In the genomic region with DNA sequence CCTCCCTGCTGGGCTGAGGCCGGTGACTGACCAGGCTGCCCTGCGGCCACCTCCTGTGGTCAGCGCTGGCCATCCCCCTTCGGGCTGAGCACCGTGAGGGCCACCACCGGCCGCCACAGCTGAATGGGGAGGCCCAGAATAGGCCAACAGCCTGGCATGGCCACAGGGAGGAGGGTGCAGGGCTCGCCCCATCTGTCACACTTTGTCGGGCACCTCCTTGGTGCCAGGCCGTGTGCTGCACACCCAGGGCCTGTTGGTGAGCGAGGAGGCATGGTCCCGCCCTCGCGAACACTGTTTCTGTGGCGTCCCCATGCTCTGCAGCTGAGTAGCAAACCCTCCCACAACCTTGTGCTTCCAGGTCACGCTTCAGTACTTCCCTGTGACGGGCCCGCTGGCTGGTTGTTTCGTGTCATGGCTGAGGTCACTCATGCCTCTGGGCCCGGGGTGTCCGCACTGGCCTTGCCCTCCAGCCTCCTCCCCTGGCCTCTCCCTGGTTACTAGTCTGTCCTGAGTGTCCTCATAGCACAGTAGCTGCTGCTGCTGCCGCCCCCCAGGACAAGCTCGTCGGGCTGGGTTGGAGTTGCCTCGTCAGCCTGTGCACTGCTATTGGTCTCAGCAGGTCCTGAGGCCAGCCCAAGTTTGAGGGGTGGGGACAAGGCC, we compare ENCODE assay signal across 17 cellular contexts. TPM values are rescaled to one million over a fixed set of nuclear protein-coding genes. Genes with fewer than 3 reads are reported as not detected.
DNase-seq lines count a peak whose midpoint lies in the region; ATAC-seq lines count a peak whose summit lies in the region.
"Had no signal": no experiment of that assay in that cellular context is flagged by ENCODE, and none has a peak within 500 bp of the region (broad histone marks: within the 10 kb centered on the region; RNA-seq: fewer than 3 reads in every experiment).

No MANE protein-coding gene starts in this region.

- peaks cover 97% of the 10 kb centered on the region for H3K36me3 ChIP-seq in BLaER1
- H3K36me3 ChIP-seq in neuronal stem cell (replicated peaks in 1 of 2; ENCODE audit: control insufficient read depth in 2 of 2, insufficient read depth in 2 of 2, low read length in 2 of 2) = peaks cover 44 to 93% of the 10 kb centered on the region in 2 donors

- no peak overlapping the region for H4K91ac ChIP-seq in neuronal stem cell (ENCODE audit: low read depth, low read length, poor library complexity)

- no peak overlapping the region for H3K14ac ChIP-seq in neuronal stem cell (ENCODE audit: low read length)

- H3K27me3 ChIP-seq in BLaER1 (no peaks in the 10 kb centered on the region), right cardiac atrium (ENCODE audit: control insufficient read depth, insufficient read depth) (no peaks in the 10 kb centered on the region), neuronal stem cell (ENCODE audit: control insufficient read depth in 3 of 3, insufficient read depth in 3 of 3, low read depth in 1 of 3, low read length in 3 of 3) (no peaks in the 10 kb centered on the region)

- H3K4ac ChIP-seq in neuronal stem cell (ENCODE audit: low read length) = no peak overlapping the region

- H3K4me1 ChIP-seq in BLaER1 = peaks cover 36% of the 10 kb centered on the region
- H3K4me1 ChIP-seq in right cardiac atrium (ENCODE audit: control insufficient read depth, insufficient read depth, low read length) = no peaks in the 10 kb centered on the region
- H3K4me1 ChIP-seq in neuronal stem cell (ENCODE audit: control insufficient read depth in 2 of 2, insufficient read depth in 1 of 2, low read depth in 1 of 2, low read length in 2 of 2) = no peaks in the 10 kb centered on the region

- peaks cover 68% of the 10 kb centered on the region for H4K20me1 ChIP-seq in BLaER1

- H2BK12ac ChIP-seq in neuronal stem cell (ENCODE audit: low read length) = peak overlapping the region; percentile 10

- no peak for ATAC-seq in right cardiac atrium

- no peaks in the 10 kb centered on the region for H3K9me3 Mint-ChIP-seq in activated CD4-positive, alpha-beta T cell treated with anti-CD3 and anti-CD28 coated beads, Interleukin-2, amount 10 ng/mL, durations not matched to agents 24 days and 14 days
- H3K9me3 Mint-ChIP-seq: CD4-positive, alpha-beta T cell had no signal

- H3K4me3 Mint-ChIP-seq in activated CD4-positive, alpha-beta T cell treated with anti-CD3 and anti-CD28 coated beads, Interleukin-2, amount 10 ng/mL, durations not matched to agents 24 days and 14 days = no peak overlapping the region
- H3K4me3 Mint-ChIP-seq: CD4-positive, alpha-beta T cell had no signal

- intact Hi-C loops in right cardiac atrium (cut with DNase I) = no loop called here
- intact Hi-C loops in activated CD4-positive, alpha-beta T cell treated with anti-CD3 and anti-CD28 coated beads, Interleukin-2, amount 10 ng/mL, durations not matched to agents 24 days and 14 days (cut with micrococcal nuclease) = no loop called here

- H2BK15ac ChIP-seq in neuronal stem cell (ENCODE audit: low read length) = no peak overlapping the region

- H3K4me1 Mint-ChIP-seq in activated CD4-positive, alpha-beta T cell treated with anti-CD3 and anti-CD28 coated beads, Interleukin-2, amount 10 ng/mL, durations not matched to agents 24 days and 14 days = no peaks in the 10 kb centered on the region

- no peaks in the 10 kb centered on the region for H3K27me3 Mint-ChIP-seq in activated CD4-positive, alpha-beta T cell treated with anti-CD3 and anti-CD28 coated beads, Interleukin-2, amount 10 ng/mL, durations not matched to agents 24 days and 14 days
- H3K27me3 Mint-ChIP-seq: CD4-positive, alpha-beta T cell had no signal

- H3K9me3 ChIP-seq in BLaER1 (no peaks in the 10 kb centered on the region), right cardiac atrium (ENCODE audit: control insufficient read depth, low read length) (no peaks in the 10 kb centered on the region), neuronal stem cell (replicated peaks in 1 of 2; ENCODE audit: control insufficient read depth in 2 of 2, insufficient read depth in 1 of 2, low read depth in 1 of 2, low read length in 2 of 2) (no peaks in the 10 kb centered on the region)
- H3K9me3 ChIP-seq: SK-N-SH had no signal

- H3K4me3 ChIP-seq in BLaER1 (no peak overlapping the region), right cardiac atrium (ENCODE audit: low read length) (no peak overlapping the region), neuronal stem cell (ENCODE audit: low read length in 2 of 2) (peak overlapping the region in 1 of 2 donors; percentile 13)
- H3K4me3 ChIP-seq: GM23248 had no signal

- peak overlapping the region; percentile 44 for H3K27ac ChIP-seq in BLaER1
- H3K27ac ChIP-seq in right cardiac atrium (ENCODE audit: low read length) = no peak overlapping the region
- no peak overlapping the region for H3K27ac ChIP-seq in neuronal stem cell (replicated peaks; ENCODE audit: low read length)
- H3K27ac ChIP-seq: GM23248 had no signal

- H3K23ac ChIP-seq in neuronal stem cell (ENCODE audit: low read depth, low read length, poor library complexity) = peak overlapping the region; percentile 73

- H3K79me1 ChIP-seq in neuronal stem cell (ENCODE audit: low read depth, low read length) = peaks cover 36% of the 10 kb centered on the region

- H3K4me2 ChIP-seq in BLaER1 (peak overlapping the region; percentile 34), neuronal stem cell (ENCODE audit: insufficient read depth, low read length, poor library complexity, severe bottlenecking) (no peak overlapping the region)
- H3K4me2 ChIP-seq: SK-N-SH had no signal

- H2BK120ac ChIP-seq in neuronal stem cell (ENCODE audit: low read depth, low read length) = no peak overlapping the region

- H3K36me3 Mint-ChIP-seq in activated CD4-positive, alpha-beta T cell treated with anti-CD3 and anti-CD28 coated beads, Interleukin-2, amount 10 ng/mL, durations not matched to agents 24 days and 14 days (ENCODE audit: low read depth) = peaks cover 39% of the 10 kb centered on the region

- 95% methylated on average over 25 of the region's 25 CpGs for WGBS in right cardiac atrium
- WGBS in neuronal stem cell (ENCODE audit: extremely low coverage in 2 of 2, insufficient read length in 2 of 2, insufficient replicate concordance in 1 of 2), 2 donors = no CpG with 5 or more reads among the region's 25 CpGs

- DNase-seq in G401 (ENCODE audit: low spot score) (peak; percentile 14), right cardiac atrium (peak in 2 of 3 donors; percentile 37 to 51), neuronal stem cell (ENCODE audit: low spot score) (no peak), ecto neural progenitor cell (ENCODE audit: low spot score) (no peak), NCI-H1092 treated with DMSO at 0.1 percent for 48 hours (lab: John Stamatoyannopoulos, UW) (no peak), RKO (ENCODE audit: low spot score) (no peak)
- DNase-seq in activated CD4-positive, alpha-beta T cell treated with anti-CD3 and anti-CD28 coated beads, Interleukin-2, amount 10 ng/mL, durations not matched to agents 24 days and 14 days = no peak
- DNase-seq: CD4-positive, alpha-beta T cell; GM23248; MV-4-11; NCI-H1417 treated with DMSO at 0.1 percent for 48 hours; NCI-H2029; NCI-H2171 treated with DMSO at 0.1 percent for 48 hours; NCI-H446 treated with DMSO at 0.1 percent for 48 hours; NCI-H748 treated with DMSO at 0.1 percent for 48 hours; SK-N-SH had no signal

- no peak overlapping the region for H3K18ac ChIP-seq in neuronal stem cell (ENCODE audit: low read length)

- in situ Hi-C loops in G401 (cut with HindIII; ENCODE audit: low sequenced_read_pairs) = no loop called here

- no peak overlapping the region for H2BK5ac ChIP-seq in neuronal stem cell (ENCODE audit: low read length)

- H2AFZ ChIP-seq in neuronal stem cell (ENCODE audit: low read length) = no peak overlapping the region
- H2AFZ ChIP-seq: GM23248 had no signal

- H2AK5ac ChIP-seq in neuronal stem cell (ENCODE audit: low read depth, low read length) = no peak overlapping the region

- H3K9ac ChIP-seq in BLaER1 = 0 out of 2 replicates have a peak overlapping the region, but pooled peaks have one; percentile 15
- H3K9ac ChIP-seq in neuronal stem cell (ENCODE audit: low read depth, low read length, poor library complexity) = no peak overlapping the region
- H3K9ac ChIP-seq: GM23248, SK-N-SH had no signal

- H4K8ac ChIP-seq in neuronal stem cell (ENCODE audit: low read depth, low read length) = no peak overlapping the region

- no peak overlapping the region for H3K27ac Mint-ChIP-seq in activated CD4-positive, alpha-beta T cell treated with anti-CD3 and anti-CD28 coated beads, Interleukin-2, amount 10 ng/mL, durations not matched to agents 24 days and 14 days
- H3K27ac Mint-ChIP-seq: CD4-positive, alpha-beta T cell had no signal

RNA-seq across cellular contexts. Expression of a gene that starts 15.2 kb away (rescaled TPM):
- 40.6 and 89.1 TPM in 2 replicates for total RNA-seq in G401 (2014; rRNA removed; shearing (Covaris generic))
- 100 to 1,000 TPM; 175 to 232 (median 208) TPM for total RNA-seq in right cardiac atrium
- polyA plus RNA-seq in right cardiac atrium = 187 TPM
- 91.8 TPM for polyA plus RNA-seq in neuronal stem cell (2013, experiment 1 of 2)
- 89.2 TPM for polyA plus RNA-seq in neuronal stem cell (2013, experiment 2 of 2)
- total RNA-seq in activated CD4-positive, alpha-beta T cell treated with anti-CD3 and anti-CD28 coated beads, Interleukin-2, amount 10 ng/mL, durations not matched to agents 24 days and 14 days = 44.7 and 45.4 TPM in 2 replicates

RNA-seq across cellular contexts. Expression of a gene that starts 35.4 kb away (rescaled TPM):
- 239 and 262 TPM in 2 replicates for total RNA-seq in G401 (2014; rRNA removed; shearing (Covaris generic))
- 100 to 1,000 TPM in 1 of 4 donors, 10 to 100 TPM in 3; 87.5 to 101 (median 90.4) TPM for total RNA-seq in right cardiac atrium
- 76.0 TPM for polyA plus RNA-seq in right cardiac atrium
- polyA plus RNA-seq in neuronal stem cell (2013, experiment 1 of 2) = 155 TPM
- polyA plus RNA-seq in neuronal stem cell (2013, experiment 2 of 2) = 147 TPM
- total RNA-seq in activated CD4-positive, alpha-beta T cell treated with anti-CD3 and anti-CD28 coated beads, Interleukin-2, amount 10 ng/mL, durations not matched to agents 24 days and 14 days = 390 and 394 TPM in 2 replicates

RNA-seq across cellular contexts. Expression of a gene that starts 42.2 kb away (rescaled TPM):
- 24.9 and 29.0 TPM in 2 replicates for total RNA-seq in G401 (2014; rRNA removed; shearing (Covaris generic))
- 10 to 100 TPM; 23.6 to 26.6 (median 24.3) TPM for total RNA-seq in right cardiac atrium
- polyA plus RNA-seq in right cardiac atrium = 30.4 TPM
- polyA plus RNA-seq in neuronal stem cell (2013, experiment 1 of 2) = 19.8 TPM
- 19.8 TPM for polyA plus RNA-seq in neuronal stem cell (2013, experiment 2 of 2)
- 8.0 and 9.0 TPM in 2 replicates for total RNA-seq in activated CD4-positive, alpha-beta T cell treated with anti-CD3 and anti-CD28 coated beads, Interleukin-2, amount 10 ng/mL, durations not matched to agents 24 days and 14 days

RNA-seq across cellular contexts. Expression of a gene that starts 46.8 kb away (rescaled TPM):
- total RNA-seq in G401 (2014; rRNA removed; shearing (Covaris generic)) = 31.0 and 53.7 TPM in 2 replicates
- 10 to 100 TPM in 1 of 4 donors, 1 to 10 TPM in 3; 7.7 to 12.5 (median 9.3) TPM for total RNA-seq in right cardiac atrium
- polyA plus RNA-seq in right cardiac atrium = 6.3 TPM
- 37.9 TPM for polyA plus RNA-seq in neuronal stem cell (2013, experiment 1 of 2)
- 37.2 TPM for polyA plus RNA-seq in neuronal stem cell (2013, experiment 2 of 2)
- 32.7 and 33.0 TPM in 2 replicates for total RNA-seq in activated CD4-positive, alpha-beta T cell treated with anti-CD3 and anti-CD28 coated beads, Interleukin-2, amount 10 ng/mL, durations not matched to agents 24 days and 14 days

RNA-seq across cellular contexts. Expression of a gene that starts 48.0 kb away (rescaled TPM):
- not detected in 2 replicates for total RNA-seq in G401 (2014; rRNA removed; shearing (Covaris generic))
- total RNA-seq in right cardiac atrium = not detected
- not detected for polyA plus RNA-seq in right cardiac atrium
- polyA plus RNA-seq in neuronal stem cell (2013, experiment 1 of 2) = not detected
- polyA plus RNA-seq in neuronal stem cell (2013, experiment 2 of 2) = not detected
- not detected in 2 replicates for total RNA-seq in activated CD4-positive, alpha-beta T cell treated with anti-CD3 and anti-CD28 coated beads, Interleukin-2, amount 10 ng/mL, durations not matched to agents 24 days and 14 days
- total RNA-seq: CD4-positive, alpha-beta T cell; GM23248 had no signal
- polyA plus RNA-seq: GM23248, SK-N-SH had no signal

Comparison
In these comparisons a context has a peak if more than half of its experiments do, and no peak if none do; other contexts are left out.
1. DNase-seq: peak in G401 (single experiment) and right cardiac atrium (2 of 3); none in neuronal stem cell (single experiment), ecto neural progenitor cell (single experiment), activated CD4-positive, alpha-beta T cell treated with anti-CD3 and anti-CD28 coated beads, Interleukin-2, amount 10 ng/mL, durations not matched to agents 24 days and 14 days (single experiment), NCI-H1092 treated with DMSO at 0.1 percent for 48 hours (single experiment) and RKO (single experiment).